In the genomic region with DNA sequence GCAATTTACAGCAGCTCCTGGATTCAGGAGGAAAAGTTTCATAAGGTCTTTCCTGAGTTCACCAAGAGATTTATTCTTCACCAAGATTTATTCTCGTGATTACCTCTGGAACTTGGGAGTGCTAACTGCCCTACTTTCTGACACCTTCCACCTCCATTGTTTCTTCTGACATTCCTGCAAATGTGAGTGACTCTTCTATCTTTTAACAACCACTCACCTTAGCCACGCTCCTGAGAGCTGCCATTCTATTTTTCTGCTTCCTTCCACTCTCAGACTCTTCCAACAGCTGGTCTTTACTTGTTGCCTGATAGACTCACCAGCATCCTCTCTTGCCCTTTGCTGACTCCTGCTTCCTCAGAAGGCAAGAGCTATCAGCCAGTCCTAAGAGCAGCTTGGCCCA, we compare ENCODE assay signal across 18 cellular contexts. TPM values are rescaled to one million over a fixed set of nuclear protein-coding genes. Genes with fewer than 3 reads are reported as not detected.
DNase-seq lines count a peak whose midpoint lies in the region; ATAC-seq and TF ChIP-seq lines count a peak whose summit lies in the region.
"Had no signal": no experiment of that assay in that cellular context is flagged by ENCODE, and none has a peak within 500 bp of the region (broad histone marks: within the 10 kb centered on the region; RNA-seq: fewer than 3 reads in every experiment).

No MANE protein-coding gene starts in this region.

- peaks cover 20% of the 10 kb centered on the region for H3K9me3 Mint-ChIP-seq in nephron progenitor cell

- peak overlapping the region; percentile 1 for H3K27ac Mint-ChIP-seq in nephron progenitor cell
- H3K27ac Mint-ChIP-seq: B cell; CD8-positive, alpha-beta T cell; H9 had no signal

- no peak overlapping the region for H3K4me3 Mint-ChIP-seq in nephron progenitor cell
- H3K4me3 Mint-ChIP-seq: B cell; CD8-positive, alpha-beta T cell; H9 had no signal

- H3K4me3 ChIP-seq in epithelial cell of esophagus (ENCODE audit: low read length), result no peak overlapping the region
- H3K4me3 ChIP-seq: BLaER1 treated with 17β-estradiol and CSF1 and Interleukin-3, amounts not matched to agents 10 nM and 100 nM; K562 had no signal

- peaks cover 16% of the 10 kb centered on the region for H3K4me1 Mint-ChIP-seq in nephron progenitor cell

- no peak for TF ChIP-seq CTCF in epithelial cell of esophagus (IDR thresholded peaks at IDR 0.05; ENCODE audit: insufficient read depth, low read depth, low read length, missing control alignments)
- no peak for TF ChIP-seq CTCF in nephron progenitor cell (IDR thresholded peaks at IDR 0.05)

- peaks cover 13% of the 10 kb centered on the region for H3K27me3 Mint-ChIP-seq in nephron progenitor cell (ENCODE audit: low read depth, poor library complexity)

- DNase-seq in M059J (ENCODE audit: low read depth) (peak; percentile 39), epithelial cell of esophagus (ENCODE audit: low read depth) (peak; percentile 9), nephron progenitor cell (no peak), left cardiac atrium (no peak)
- DNase-seq: Calu3; CD8-positive, alpha-beta T cell; DMS79 treated with DMSO at 0.1 percent for 48 hours; GF-D8; H9; IMR-90 had no signal

- intact Hi-C loops in left cardiac atrium (cut with DNase I), result no loop called here

- no peaks in the 10 kb centered on the region for H3K36me3 Mint-ChIP-seq in nephron progenitor cell (ENCODE audit: low read depth)
- H3K36me3 Mint-ChIP-seq: CD8-positive, alpha-beta T cell had no signal

- ATAC-seq in GM21526 (IDR thresholded peaks at IDR 0.05; ENCODE audit: low FRiP score, unreplicated experiment), result no peak
- ATAC-seq in GM18511 (IDR thresholded peaks at IDR 0.05; ENCODE audit: unreplicated experiment), result no peak
- ATAC-seq in left cardiac atrium, result no peak
- ATAC-seq: CD8-positive, alpha-beta T cell; K562 had no signal

RNA-seq across cellular contexts. Expression of gene CBY2, which starts 11.5 kb away (rescaled TPM):
- not detected in 2 replicates for total RNA-seq in M059J (2014; rRNA removed; shearing (Covaris generic))
- total RNA-seq in left cardiac atrium, result not detected
- total RNA-seq: A172; B cell; Calu3; CD8-positive, alpha-beta T cell; H1; H9; HT1080; IMR-90 had no signal

Comparison
In these comparisons a context has a peak if more than half of its experiments do, and no peak if none do; other contexts are left out.
1. DNase-seq: peak in M059J (single experiment) and epithelial cell of esophagus (single experiment); none in nephron progenitor cell (single experiment) and left cardiac atrium (single experiment).